Comparison of ENCODE assay signal across 20 cellular contexts in genomic region chr1:201553496-201554166, GRCh38. TPM values are rescaled to one million over a fixed set of nuclear protein-coding genes. Genes with fewer than 3 reads are reported as not detected.
DNase-seq lines count a peak whose midpoint lies in the region; ATAC-seq, FAIRE-seq and TF ChIP-seq lines count a peak whose summit lies in the region.
"Had no signal": no experiment of that assay in that cellular context is flagged by ENCODE, and none has a peak within 500 bp of the region (broad histone marks: within the 10 kb centered on the region; RNA-seq: fewer than 3 reads in every experiment).

No MANE protein-coding gene starts in this region.

- no peak overlapping the region for H3K4me3 Mint-ChIP-seq in H9
- H3K4me3 Mint-ChIP-seq: activated naive CD8-positive, alpha-beta T cell treated with anti-CD3 and anti-CD28 coated beads, Interleukin-2, amount 50 U/mL, for 24 hours; CD4-positive, alpha-beta memory T cell; stimulated activated memory B cell treated with anti-CD40 and anti-IgM and Interleukin-4, amounts not matched to agents 10 μg/mL and 1 μg/mL and 100 μg/mL, for 72 hours had no signal

- in situ Hi-C loops in GM23248 (cut with MboI): loop anchor here (10.0 kb wide), 1 partner anchor 241 kb away; no protein-coding TSS in a partner anchor

- H3T11ph ChIP-seq in H9 (ENCODE audit: low read length): no peak overlapping the region

- no peak overlapping the region for H3K23ac ChIP-seq in H9 (ENCODE audit: insufficient read length, low read depth, low read length)

- no peak overlapping the region for H4K8ac ChIP-seq in H9 (replicated peaks; ENCODE audit: insufficient read length, low read depth, low read length)

- intact Hi-C loops in kidney (cut with DNase I): no loop called here

- H3K9me3 ChIP-seq in GM23248 (ENCODE audit: low read depth) (no peaks in the 10 kb centered on the region), adipocyte (ENCODE audit: control insufficient read depth, low read length) (no peaks in the 10 kb centered on the region), kidney (ENCODE audit: control insufficient read depth in 1 of 2, low read length in 2 of 2) (no peaks in the 10 kb centered on the region), H9 (ENCODE audit: control insufficient read depth, low read depth, low read length) (no peaks in the 10 kb centered on the region)
- H3K9me3 ChIP-seq: pancreas had no signal

- H3K36me3 ChIP-seq in GM23248 (ENCODE audit: low read depth) (no peaks in the 10 kb centered on the region), adipocyte (ENCODE audit: control insufficient read depth, insufficient read depth, low read length, severe bottlenecking) (no peaks in the 10 kb centered on the region), kidney (ENCODE audit: control insufficient read depth in 1 of 2, insufficient read depth in 2 of 2, low read length in 2 of 2) (no peaks in the 10 kb centered on the region)
- H3K36me3 ChIP-seq: pancreas had no signal

- ATAC-seq in HG03095 (IDR thresholded peaks at IDR 0.05; ENCODE audit: unreplicated experiment): no peak
- ATAC-seq: activated naive CD8-positive, alpha-beta T cell treated with anti-CD3 and anti-CD28 coated beads, Interleukin-2, amount 50 U/mL, for 24 hours; HepG2; stimulated activated memory B cell treated with anti-CD40 and anti-IgM and Interleukin-4, amounts not matched to agents 10 μg/mL and 1 μg/mL and 100 μg/mL, for 72 hours had no signal

- no peaks in the 10 kb centered on the region for H4K20me1 ChIP-seq in GM23248 (ENCODE audit: insufficient read depth)
- no peaks in the 10 kb centered on the region for H4K20me1 ChIP-seq in H9 (ENCODE audit: control insufficient read depth, insufficient read depth, insufficient read length)

- H3K23me2 ChIP-seq in H9 (ENCODE audit: insufficient read length, low read depth, low read length, poor library complexity, severe bottlenecking): no peaks in the 10 kb centered on the region

- no peaks in the 10 kb centered on the region for H3K9me3 Mint-ChIP-seq in H9
- H3K9me3 Mint-ChIP-seq: activated naive CD8-positive, alpha-beta T cell treated with anti-CD3 and anti-CD28 coated beads, Interleukin-2, amount 50 U/mL, for 24 hours; CD4-positive, alpha-beta memory T cell; stimulated activated memory B cell treated with anti-CD40 and anti-IgM and Interleukin-4, amounts not matched to agents 10 μg/mL and 1 μg/mL and 100 μg/mL, for 72 hours had no signal

- no peak overlapping the region for H3K14ac ChIP-seq in H9 (ENCODE audit: insufficient read depth, low read length)

- no peaks in the 10 kb centered on the region for H3K9me2 ChIP-seq in GM23248 (ENCODE audit: insufficient read depth)

- TF ChIP-seq CTCF in kidney (IDR thresholded peaks at IDR 0.05; ENCODE audit: borderline replicate concordance, extremely low read depth, insufficient read depth): no peak
- TF ChIP-seq CTCF in H9 (conservative IDR thresholded peaks at IDR 0.05): no peak

- H3F3A ChIP-seq in GM23248 (ENCODE audit: insufficient read depth): peaks cover 65% of the 10 kb centered on the region

- WGBS in GM23248 (ENCODE audit: low coverage in 1 of 2, low lambda C conversion rate in 2 of 2, missing lambda C conversion rate in 2 of 2), 2 experiments: 33 to 35% methylated on average over 8 of the region's 8 CpGs
- WGBS in H9 (ENCODE audit: extremely low coverage, insufficient read length, low lambda C conversion rate): no CpG with 5 or more reads among the region's 8 CpGs

- H3K4me1 ChIP-seq in GM23248 (ENCODE audit: insufficient read depth) (peaks cover 60% of the 10 kb centered on the region), adipocyte (ENCODE audit: control insufficient read depth, insufficient read depth, low read length) (peaks cover 53% of the 10 kb centered on the region), kidney (ENCODE audit: control insufficient read depth in 1 of 2, insufficient read depth in 1 of 2, low read depth in 1 of 2, low read length in 2 of 2) (peaks cover 0 to 3% of the 10 kb centered on the region in 2 donors), H9 (ENCODE audit: insufficient read depth, low read length) (0 out of 2 replicates have a peak, but pooled peaks cover 3% of the 10 kb centered on the region)
- H3K4me1 ChIP-seq: pancreas had no signal

- H3K4me2 ChIP-seq in GM23248 (ENCODE audit: unreplicated experiment) (peak overlapping the region; percentile 60), H9 (ENCODE audit: insufficient read depth, insufficient read length, low read length) (no peak overlapping the region)

- H2BK5ac ChIP-seq in H9 (ENCODE audit: insufficient read length, low read length): no peak overlapping the region

- no peak overlapping the region for H2BK12ac ChIP-seq in H9 (ENCODE audit: insufficient read length, low read depth, low read length)

- peak overlapping the region; percentile 71 for H3K9ac ChIP-seq in GM23248
- H3K9ac ChIP-seq in adipocyte (ENCODE audit: low read length): peak overlapping the region; percentile 24
- no peak overlapping the region for H3K9ac ChIP-seq in kidney (ENCODE audit: low read length in 2 of 2)
- no peak overlapping the region for H3K9ac ChIP-seq in H9 (ENCODE audit: extremely low read depth, insufficient read length, low read length)

- H3K27ac ChIP-seq in GM23248 (peak overlapping the region; percentile 93), kidney (ENCODE audit: low read depth in 2 of 2, low read length in 2 of 2) (peak overlapping the region; percentile 59 to 60), skin epidermis (peak overlapping the region in 16 of 21 experiments; percentile 18 to 82 (median 52)), H9 (ENCODE audit: insufficient read length, low read depth, low read length) (no peak overlapping the region)
- H3K27ac ChIP-seq: RWPE1 had no signal

- H3K4me3 ChIP-seq in GM23248 (peak overlapping the region; percentile 1), adipocyte (ENCODE audit: low read length) (no peak overlapping the region), kidney (ENCODE audit: low read length in 2 of 2) (no peak overlapping the region), skin epidermis (no peak overlapping the region)
- H3K4me3 ChIP-seq: pancreas had no signal

- H3K27ac Mint-ChIP-seq in H9: no peak overlapping the region
- H3K27ac Mint-ChIP-seq: activated naive CD8-positive, alpha-beta T cell treated with anti-CD3 and anti-CD28 coated beads, Interleukin-2, amount 50 U/mL, for 24 hours; CD4-positive, alpha-beta memory T cell; stimulated activated memory B cell treated with anti-CD40 and anti-IgM and Interleukin-4, amounts not matched to agents 10 μg/mL and 1 μg/mL and 100 μg/mL, for 72 hours had no signal

- no peak overlapping the region for H2BK15ac ChIP-seq in H9 (ENCODE audit: low read depth, low read length)

- no peak overlapping the region for H4K5ac ChIP-seq in H9 (ENCODE audit: insufficient read length, low read depth, low read length)

- H2AFZ ChIP-seq in GM23248 (0 out of 2 replicates have a peak overlapping the region, but pooled peaks have one; percentile 9), H9 (ENCODE audit: low read length) (no peak overlapping the region)

- no peak for FAIRE-seq in kidney (lab: Jason Lieb, UNC)
- FAIRE-seq: GM18507, HepG2, pancreas, TTC549 had no signal

- H3K79me1 ChIP-seq in H9 (ENCODE audit: insufficient read depth, low read depth, low read length, poor library complexity, severe bottlenecking): no peaks in the 10 kb centered on the region

- no peak overlapping the region for H2AK5ac ChIP-seq in H9 (ENCODE audit: insufficient read length, low read length)

- DNase-seq in GM23248 (peak; percentile 45), adipocyte (ENCODE audit: low read depth) (no peak), kidney (no peak), H9 (no peak)
- DNase-seq in stimulated activated CD4-positive, alpha-beta T cell treated with anti-CD3 and anti-CD28 coated beads, Interleukin-4, amount 100 ng/mL, for 1 hour: no peak
- no peak for DNase-seq in activated naive CD4-positive, alpha-beta T cell treated with Interleukin-2 at 50 U/mL for 16 hours
- DNase-seq: activated naive CD8-positive, alpha-beta T cell treated with anti-CD3 and anti-CD28 coated beads, Interleukin-2, amount 50 U/mL, for 24 hours; CD4-positive, alpha-beta memory T cell; GDM1; NCI-H1417 treated with DMSO at 0.1 percent for 48 hours; NCI-H510A treated with DMSO at 0.1 percent for 48 hours; pancreas; stimulated activated CD4-positive, alpha-beta T cell treated with anti-CD3 and anti-CD28 coated beads, Interleukin-2, amount 100 ng/mL, for 48 hours had no signal

- no peak overlapping the region for H3K56ac ChIP-seq in H9 (ENCODE audit: insufficient read length, low read depth, low read length)

- H3K27me3 ChIP-seq in GM23248 (replicated peaks; ENCODE audit: insufficient read depth): no peaks in the 10 kb centered on the region
- H3K27me3 ChIP-seq in adipocyte (replicated peaks; ENCODE audit: control insufficient read depth, insufficient read depth, low read length): no peaks in the 10 kb centered on the region
- H3K27me3 ChIP-seq in H9 (ENCODE audit: insufficient read depth, low read length): no peaks in the 10 kb centered on the region
- H3K27me3 ChIP-seq: pancreas had no signal

- H4K91ac ChIP-seq in H9 (ENCODE audit: insufficient read length, low read depth, low read length): no peak overlapping the region

- no peak overlapping the region for H2BK20ac ChIP-seq in H9 (ENCODE audit: low read depth, low read length, poor library complexity, severe bottlenecking)

- no peak overlapping the region for H2BK120ac ChIP-seq in H9 (ENCODE audit: low read depth, low read length, poor library complexity, severe bottlenecking)

- no peak overlapping the region for H3K18ac ChIP-seq in H9 (ENCODE audit: insufficient read length, low read depth, low read length)

- H3K27me3 Mint-ChIP-seq in H9 (ENCODE audit: low read depth): peaks cover 7% of the 10 kb centered on the region
- H3K27me3 Mint-ChIP-seq: activated naive CD8-positive, alpha-beta T cell treated with anti-CD3 and anti-CD28 coated beads, Interleukin-2, amount 50 U/mL, for 24 hours; CD4-positive, alpha-beta memory T cell; stimulated activated memory B cell treated with anti-CD40 and anti-IgM and Interleukin-4, amounts not matched to agents 10 μg/mL and 1 μg/mL and 100 μg/mL, for 72 hours had no signal

- H3K36me3 Mint-ChIP-seq in H9 (ENCODE audit: insufficient read depth in 1 of 3, low read depth in 3 of 3): no peaks in the 10 kb centered on the region
- H3K36me3 Mint-ChIP-seq: stimulated activated memory B cell treated with anti-CD40 and anti-IgM and Interleukin-4, amounts not matched to agents 10 μg/mL and 1 μg/mL and 100 μg/mL, for 72 hours had no signal

- no peak overlapping the region for H3K4ac ChIP-seq in H9 (ENCODE audit: low read depth, low read length)

- peaks cover 6 to 9% of the 10 kb centered on the region in 2 experiments for H3K4me1 Mint-ChIP-seq in H9
- H3K4me1 Mint-ChIP-seq: CD4-positive, alpha-beta memory T cell; stimulated activated memory B cell treated with anti-CD40 and anti-IgM and Interleukin-4, amounts not matched to agents 10 μg/mL and 1 μg/mL and 100 μg/mL, for 72 hours had no signal

- peaks cover 100% of the 10 kb centered on the region for H3K79me2 ChIP-seq in GM23248 (ENCODE audit: insufficient read depth)
- H3K79me2 ChIP-seq in H9 (ENCODE audit: insufficient read depth, low read length): no peaks in the 10 kb centered on the region

RNA-seq across cellular contexts. Expression of gene NAV1, which starts 14.7 kb away (rescaled TPM):
- total RNA-seq in GM23248 (2014; rRNA removed; shearing (Covaris generic)): 79.0 and 81.8 TPM in 2 replicates
- polyA plus RNA-seq in GM23248 (2016; fragmentation: Nextera tagmentation; extraction: Ambion mirVana): 74.7 and 75.6 TPM in 2 replicates
- 23.0 TPM for total RNA-seq in kidney
- 1.7 TPM for polyA plus RNA-seq in kidney (ENCODE audit: insufficient read depth, low read depth, low replicate concordance)
- total RNA-seq in H9 (2021): 20.5 and 21.6 TPM in 2 replicates
- total RNA-seq: HepG2 had no signal
- polyA plus RNA-seq: HepG2 had no signal

RNA-seq across cellular contexts. Expression of gene CSRP1, which starts 46.7 kb away (rescaled TPM):
- 1,160 and 1,256 TPM in 2 replicates for total RNA-seq in GM23248 (2014; rRNA removed; shearing (Covaris generic))
- 510 and 529 TPM in 2 replicates for polyA plus RNA-seq in GM23248 (2016; fragmentation: Nextera tagmentation; extraction: Ambion mirVana)
- 236 TPM for total RNA-seq in kidney
- polyA plus RNA-seq in kidney (ENCODE audit: insufficient read depth, low read depth, low replicate concordance): 211 TPM
- 0.44 TPM in 2 replicates for total RNA-seq in H9 (2021)

Comparison
In these comparisons a context has a peak if more than half of its experiments do, and no peak if none do; other contexts are left out.
1. H3K9ac ChIP-seq: peak in GM23248 (single experiment) and adipocyte (single experiment); none in kidney (0 of 2) and H9 (single experiment).
2. RNA of gene CSRP1, which starts 46.7 kb away (total RNA-seq): 1,160 to 1,256 TPM in GM23248 and 236 TPM in kidney (single experiment); 0.44 TPM in H9; every median in the first group is over 100 times any median in the second.